11 cellular contexts compared by ENCODE assay signal in genomic region chr10:103549349-103549685, GRCh38. TPM values are rescaled to one million over a fixed set of nuclear protein-coding genes. Genes with fewer than 3 reads are reported as not detected.
DNase-seq lines count a peak whose midpoint lies in the region; ATAC-seq and TF ChIP-seq lines count a peak whose summit lies in the region.
"Had no signal": no experiment of that assay in that cellular context is flagged by ENCODE, and none has a peak within 500 bp of the region (broad histone marks: within the 10 kb centered on the region; RNA-seq: fewer than 3 reads in every experiment).

No MANE protein-coding gene starts in this region.

- no peak overlapping the region for H3K27ac Mint-ChIP-seq in endodermal cell
- no peak overlapping the region for H3K27ac Mint-ChIP-seq in type B pancreatic cell
- H3K27ac Mint-ChIP-seq: CD8-positive, alpha-beta T cell had no signal

- ATAC-seq in psoas muscle = no peak
- no peak for ATAC-seq in activated T-cell treated with anti-CD3 and anti-CD28 coated beads, Interleukin-2, amount 50 U/mL, for 4 hours
- ATAC-seq: CD8-positive, alpha-beta T cell; K562 had no signal

- H3K4me3 ChIP-seq in endodermal cell (ENCODE audit: low read length) (no peak overlapping the region), psoas muscle (no peak overlapping the region)
- H3K4me3 ChIP-seq: K562 had no signal

- H3K9ac ChIP-seq in endodermal cell (ENCODE audit: extremely low read depth, low read length, poor library complexity, severe bottlenecking) = no peak overlapping the region

- H3K27me3 ChIP-seq in endodermal cell (ENCODE audit: control insufficient read depth, insufficient read depth, low read length, poor library complexity, severe bottlenecking) = peaks cover 8% of the 10 kb centered on the region
- H3K27me3 ChIP-seq in psoas muscle (ENCODE audit: insufficient read depth in 3 of 3, low read length in 2 of 3) = no peaks in the 10 kb centered on the region

- peaks cover 17% of the 10 kb centered on the region for H3K9me3 Mint-ChIP-seq in endodermal cell
- H3K9me3 Mint-ChIP-seq in type B pancreatic cell = no peaks in the 10 kb centered on the region
- H3K9me3 Mint-ChIP-seq in activated T-cell treated with anti-CD3 and anti-CD28 coated beads, Interleukin-2, amount 50 U/mL, for 4 hours = no peaks in the 10 kb centered on the region
- H3K9me3 Mint-ChIP-seq: CD8-positive, alpha-beta T cell had no signal

- DNase-seq in NCI-H187 treated with DMSO at 0.1 percent for 48 hours (lab: John Stamatoyannopoulos, UW) (peak; percentile 86), NCI-H187 (lab: John Stamatoyannopoulos, UW) (no peak), endodermal cell (peak; percentile 36), psoas muscle (no peak), type B pancreatic cell (ENCODE audit: extremely low spot score, unreplicated experiment) (no peak), middle frontal gyrus (ENCODE audit: extremely low spot score, low spot score) (no peak), NCI-H2107 treated with DMSO at 0.1 percent for 48 hours (lab: John Stamatoyannopoulos, UW; ENCODE audit: unreplicated experiment) (no peak)
- no peak for DNase-seq in activated T-cell treated with anti-CD3 and anti-CD28 coated beads, Interleukin-2, amount 50 U/mL, for 4 hours
- DNase-seq: CD8-positive, alpha-beta T cell had no signal

- H3K9me3 ChIP-seq in endodermal cell (ENCODE audit: control insufficient read depth, low read length) (no peaks in the 10 kb centered on the region), psoas muscle (no peaks in the 10 kb centered on the region)

- H3K4me1 Mint-ChIP-seq in endodermal cell (peaks cover 9% of the 10 kb centered on the region), type B pancreatic cell (ENCODE audit: unreplicated experiment) (peaks cover 17% of the 10 kb centered on the region)
- H3K4me1 Mint-ChIP-seq in activated T-cell treated with anti-CD3 and anti-CD28 coated beads, Interleukin-2, amount 50 U/mL, for 4 hours (ENCODE audit: low read depth) = peaks cover 7% of the 10 kb centered on the region

- H3K27ac ChIP-seq in endodermal cell (ENCODE audit: low read depth, low read length) = no peak overlapping the region
- H3K27ac ChIP-seq in psoas muscle = peak overlapping the region; percentile 71

- H3K36me3 Mint-ChIP-seq in endodermal cell (ENCODE audit: low read depth) (no peaks in the 10 kb centered on the region), type B pancreatic cell (no peaks in the 10 kb centered on the region)
- H3K36me3 Mint-ChIP-seq in activated T-cell treated with anti-CD3 and anti-CD28 coated beads, Interleukin-2, amount 50 U/mL, for 4 hours (ENCODE audit: insufficient read depth) = no peaks in the 10 kb centered on the region
- H3K36me3 Mint-ChIP-seq: CD8-positive, alpha-beta T cell had no signal

- WGBS in endodermal cell (ENCODE audit: insufficient coverage in 1 of 2, insufficient read length in 1 of 2), 2 experiments = 86% methylated on average over 3 of the region's 3 CpGs; no CpG with 5 or more reads in 1 of the 2 experiments
- 35 to 59% (median 49%) methylated on average over 3 of the region's 3 CpGs for WGBS in psoas muscle, 3 donors

- H3K4me1 ChIP-seq in endodermal cell (ENCODE audit: control insufficient read depth, insufficient read depth, low read length) = no peaks in the 10 kb centered on the region
- peaks cover 38% of the 10 kb centered on the region for H3K4me1 ChIP-seq in psoas muscle

- H3K36me3 ChIP-seq in endodermal cell (ENCODE audit: control insufficient read depth, insufficient read depth, low read length) = no peaks in the 10 kb centered on the region
- H3K36me3 ChIP-seq in psoas muscle (ENCODE audit: insufficient read depth in 1 of 2, low read depth in 1 of 2) = no peaks in the 10 kb centered on the region

- H3K27me3 Mint-ChIP-seq in endodermal cell (ENCODE audit: insufficient read depth) (peaks cover 31% of the 10 kb centered on the region), type B pancreatic cell (peaks cover 5% of the 10 kb centered on the region)
- H3K27me3 Mint-ChIP-seq in activated T-cell treated with anti-CD3 and anti-CD28 coated beads, Interleukin-2, amount 50 U/mL, for 4 hours (ENCODE audit: low read depth) = peaks cover 4% of the 10 kb centered on the region

- TF ChIP-seq CTCF in endodermal cell (conservative IDR thresholded peaks at IDR 0.05) (no peak), psoas muscle (IDR thresholded peaks at IDR 0.05) (no peak), type B pancreatic cell (conservative IDR thresholded peaks at IDR 0.05) (no peak)

- intact Hi-C loops in psoas muscle (cut with DNase I) = no loop called here

- H3K4me3 Mint-ChIP-seq in endodermal cell = no peak overlapping the region
- peak overlapping the region; percentile 62 for H3K4me3 Mint-ChIP-seq in type B pancreatic cell
- no peak overlapping the region for H3K4me3 Mint-ChIP-seq in activated T-cell treated with anti-CD3 and anti-CD28 coated beads, Interleukin-2, amount 50 U/mL, for 4 hours
- H3K4me3 Mint-ChIP-seq: CD8-positive, alpha-beta T cell had no signal

RNA-seq across cellular contexts. Expression of gene NEURL1, which starts 55.8 kb away (rescaled TPM):
- total RNA-seq in endodermal cell (under 1 TPM; 0.37 to 0.38 TPM), psoas muscle (100 to 1,000 TPM in 1 of 4 donors, 10 to 100 TPM in 3; 33.6 to 103 (median 71.4) TPM), type B pancreatic cell (ENCODE audit: low replicate concordance) (38.3 and 102 TPM in 2 replicates)
- polyA plus RNA-seq in endodermal cell (2013, experiment 1 of 2) = 1.6 TPM
- 1.2 TPM for polyA plus RNA-seq in endodermal cell (2013, experiment 2 of 2)
- 10 to 100 TPM; 10.9 to 87.0 (median 35.9) TPM for polyA plus RNA-seq in psoas muscle
- 1 to 10 TPM in 2 of 3 donors, under 1 TPM in 1; 0.84 to 2.0 (median 1.5) TPM for total RNA-seq in activated T-cell treated with anti-CD3 and anti-CD28 coated beads, Interleukin-2, amount 50 U/mL, for 4 hours
- total RNA-seq: A172 had no signal

Comparison
In these comparisons a context has a peak if more than half of its experiments do, and no peak if none do; other contexts are left out.
1. DNase-seq: peak in NCI-H187 treated with DMSO at 0.1 percent for 48 hours (single experiment) and endodermal cell (single experiment); none in NCI-H187 (0 of 2), psoas muscle (0 of 2), type B pancreatic cell (single experiment), middle frontal gyrus (single experiment), NCI-H2107 treated with DMSO at 0.1 percent for 48 hours (single experiment) and activated T-cell treated with anti-CD3 and anti-CD28 coated beads, Interleukin-2, amount 50 U/mL, for 4 hours (single experiment).
2. RNA of gene NEURL1, which starts 55.8 kb away (total RNA-seq): 33.6 to 103 TPM in psoas muscle and 38.3 to 102 TPM in type B pancreatic cell; 0.84 to 2.0 TPM in activated T-cell treated with anti-CD3 and anti-CD28 coated beads, Interleukin-2, amount 50 U/mL, for 4 hours and 0.37 to 0.38 TPM in endodermal cell; every median in the first group is over 10 times any median in the second.